ENCODE assay signal across 38 cellular contexts in genomic region chr20:11691766-11692165, GRCh38.
"Had no signal": no experiment of that assay in that cellular context is flagged by ENCODE, and none has a peak within 500 bp of the region (broad histone marks: within the 10 kb centered on the region; RNA-seq: fewer than 3 reads in every experiment).

No MANE protein-coding gene starts in this region.

- H3K4me1 ChIP-seq: breast epithelium had no signal

- H3K9me3 ChIP-seq: body of pancreas, breast epithelium had no signal

- H3K27me3 ChIP-seq: body of pancreas, brain microvascular endothelial cell, breast epithelium had no signal

- H3K4me1 Mint-ChIP-seq: activated CD4-positive, alpha-beta memory T cell treated with anti-CD3 and anti-CD28 coated beads, Interleukin-2, amount 10 ng/mL, durations not matched to agents 7 days and 5 days; activated CD4-positive, alpha-beta T cell treated with anti-CD3 and anti-CD28 coated beads for 36 hours; activated CD4-positive, alpha-beta T cell treated with anti-CD3 and anti-CD28 coated beads, Interleukin-2, amount 10 ng/mL, durations not matched to agents 7 days and 5 days; activated CD8-positive, alpha-beta memory T cell treated with anti-CD3 and anti-CD28 coated beads, Interleukin-2, amount 10 ng/mL, durations not matched to agents 7 days and 5 days; activated naive CD4-positive, alpha-beta T cell treated with anti-CD3 and anti-CD28 coated beads, Interleukin-2, amount 10 ng/mL, durations not matched to agents 7 days and 5 days; activated naive CD4-positive, alpha-beta T cell treated with anti-CD3 and anti-CD28 coated beads, Interleukin-2, amount 50 U/mL, for 24 hours; activated naive CD8-positive, alpha-beta T cell treated with anti-CD3 and anti-CD28 coated beads, Interleukin-2, amount 10 ng/mL, durations not matched to agents 7 days and 5 days; activated naive CD8-positive, alpha-beta T cell treated with anti-CD3 and anti-CD28 coated beads, Interleukin-2, amount 50 U/mL, for 24 hours had no signal

- H3K27ac ChIP-seq: body of pancreas, brain microvascular endothelial cell, breast epithelium, WERI-Rb-1 had no signal

- ATAC-seq: activated CD4-positive, alpha-beta T cell treated with anti-CD3 and anti-CD28 coated beads for 36 hours; activated CD4-positive, CD25-positive, alpha-beta regulatory T cell treated with anti-CD3 and anti-CD28 coated beads, Interleukin-2, amount 50 U/mL, for 24 hours; activated CD8-positive, alpha-beta memory T cell treated with anti-CD3 and anti-CD28 coated beads, Interleukin-2, amount 10 ng/mL, durations not matched to agents 7 days and 5 days; activated CD8-positive, alpha-beta T cell treated with anti-CD3 and anti-CD28 coated beads, Interleukin-2, amount 10 ng/mL, durations not matched to agents 7 days and 5 days; activated naive CD8-positive, alpha-beta T cell treated with anti-CD3 and anti-CD28 coated beads, Interleukin-2, amount 50 U/mL, for 24 hours; body of pancreas; WTC11 had no signal

- H3K36me3 Mint-ChIP-seq: activated CD8-positive, alpha-beta memory T cell treated with anti-CD3 and anti-CD28 coated beads, Interleukin-2, amount 10 ng/mL, durations not matched to agents 7 days and 5 days; activated naive CD4-positive, alpha-beta T cell treated with anti-CD3 and anti-CD28 coated beads, Interleukin-2, amount 10 ng/mL, durations not matched to agents 7 days and 5 days; activated naive CD4-positive, alpha-beta T cell treated with anti-CD3 and anti-CD28 coated beads, Interleukin-2, amount 50 U/mL, for 24 hours; activated naive CD8-positive, alpha-beta T cell; activated naive CD8-positive, alpha-beta T cell treated with anti-CD3 and anti-CD28 coated beads, Interleukin-2, amount 10 ng/mL, durations not matched to agents 7 days and 5 days; WTC11 had no signal

- H3K27me3 Mint-ChIP-seq: activated CD4-positive, alpha-beta memory T cell treated with anti-CD3 and anti-CD28 coated beads, Interleukin-2, amount 10 ng/mL, durations not matched to agents 7 days and 5 days; activated CD8-positive, alpha-beta memory T cell treated with anti-CD3 and anti-CD28 coated beads, Interleukin-2, amount 10 ng/mL, durations not matched to agents 7 days and 5 days had no signal

- H3K9me3 Mint-ChIP-seq: activated CD4-positive, alpha-beta T cell treated with anti-CD3 and anti-CD28 coated beads, Interleukin-2, amount 10 ng/mL, durations not matched to agents 7 days and 5 days; activated naive CD8-positive, alpha-beta T cell treated with anti-CD3 and anti-CD28 coated beads, Interleukin-2, amount 10 ng/mL, durations not matched to agents 7 days and 5 days; activated T-helper 2 cell treated with anti-CD3 and anti-CD28 coated beads, Interferon-gamma antibody, Interleukin-2, Interleukin-4, amounts not matched to agents 10 μg/mL and 5 μg/mL and 100 μg/mL, durations not matched to agents 14 hours and 24 hours and 36 hours; T-helper 1 cell treated with Interleukin-12 subunit alpha and Interleukin-12 subunit beta and Interleukin-4 antibody, amounts not matched to agents 30 μg/mL and 1 μg/mL, for 36 hours had no signal

- FAIRE-seq: astrocyte, TTC549 had no signal

- H3K4me3 ChIP-seq: body of pancreas, breast epithelium had no signal

- H3K4me3 Mint-ChIP-seq: activated CD4-positive, alpha-beta memory T cell treated with anti-CD3 and anti-CD28 coated beads, Interleukin-2, amount 10 ng/mL, durations not matched to agents 7 days and 5 days; activated CD4-positive, alpha-beta T cell treated with anti-CD3 and anti-CD28 coated beads for 36 hours; activated CD4-positive, alpha-beta T cell treated with anti-CD3 and anti-CD28 coated beads, Interleukin-2, amount 10 ng/mL, durations not matched to agents 7 days and 5 days; activated CD8-positive, alpha-beta memory T cell treated with anti-CD3 and anti-CD28 coated beads, Interleukin-2, amount 10 ng/mL, durations not matched to agents 7 days and 5 days; activated CD8-positive, alpha-beta T cell treated with anti-CD3 and anti-CD28 coated beads, Interleukin-2, amount 10 ng/mL, durations not matched to agents 7 days and 5 days; activated naive CD4-positive, alpha-beta T cell treated with anti-CD3 and anti-CD28 coated beads, Interleukin-2, amount 10 ng/mL, durations not matched to agents 7 days and 5 days; activated naive CD4-positive, alpha-beta T cell treated with anti-CD3 and anti-CD28 coated beads, Interleukin-2, amount 50 U/mL, for 24 hours; activated naive CD8-positive, alpha-beta T cell; activated naive CD8-positive, alpha-beta T cell treated with anti-CD3 and anti-CD28 coated beads, Interleukin-2, amount 10 ng/mL, durations not matched to agents 7 days and 5 days; activated naive CD8-positive, alpha-beta T cell treated with anti-CD3 and anti-CD28 coated beads, Interleukin-2, amount 50 U/mL, for 24 hours; activated T-cell treated with anti-CD3 and anti-CD28 coated beads, Interleukin-2, amount 50 U/mL, for 24 hours; T-helper 1 cell treated with Interleukin-12 subunit alpha and Interleukin-12 subunit beta and Interleukin-4 antibody, amounts not matched to agents 30 μg/mL and 1 μg/mL, for 36 hours; T-helper 2 cell treated with Interferon-gamma antibody and Interleukin-4, amounts not matched to agents 5 μg/mL and 100 μg/mL, for 36 hours; WTC11 had no signal

- H3K36me3 ChIP-seq: brain microvascular endothelial cell, breast epithelium, WERI-Rb-1 had no signal

- H3K27ac Mint-ChIP-seq: activated CD4-positive, alpha-beta memory T cell treated with anti-CD3 and anti-CD28 coated beads, Interleukin-2, amount 10 ng/mL, durations not matched to agents 7 days and 5 days; activated CD4-positive, alpha-beta T cell treated with anti-CD3 and anti-CD28 coated beads for 36 hours; activated CD4-positive, alpha-beta T cell treated with anti-CD3 and anti-CD28 coated beads, Interleukin-2, amount 10 ng/mL, durations not matched to agents 7 days and 5 days; activated CD8-positive, alpha-beta memory T cell treated with anti-CD3 and anti-CD28 coated beads, Interleukin-2, amount 10 ng/mL, durations not matched to agents 7 days and 5 days; activated CD8-positive, alpha-beta T cell treated with anti-CD3 and anti-CD28 coated beads, Interleukin-2, amount 10 ng/mL, durations not matched to agents 7 days and 5 days; activated naive CD4-positive, alpha-beta T cell treated with anti-CD3 and anti-CD28 coated beads, Interleukin-2, amount 10 ng/mL, durations not matched to agents 7 days and 5 days; activated naive CD4-positive, alpha-beta T cell treated with anti-CD3 and anti-CD28 coated beads, Interleukin-2, amount 50 U/mL, for 24 hours; activated naive CD8-positive, alpha-beta T cell; activated naive CD8-positive, alpha-beta T cell treated with anti-CD3 and anti-CD28 coated beads, Interleukin-2, amount 10 ng/mL, durations not matched to agents 7 days and 5 days; activated naive CD8-positive, alpha-beta T cell treated with anti-CD3 and anti-CD28 coated beads, Interleukin-2, amount 50 U/mL, for 24 hours; activated T-cell treated with anti-CD3 and anti-CD28 coated beads, Interleukin-2, amount 50 U/mL, for 24 hours; activated T-helper 2 cell treated with anti-CD3 and anti-CD28 coated beads, Interferon-gamma antibody, Interleukin-2, Interleukin-4, amounts not matched to agents 10 μg/mL and 5 μg/mL and 100 μg/mL, durations not matched to agents 14 hours and 24 hours and 36 hours; T-helper 1 cell treated with Interleukin-12 subunit alpha and Interleukin-12 subunit beta and Interleukin-4 antibody, amounts not matched to agents 30 μg/mL and 1 μg/mL, for 36 hours; T-helper 2 cell treated with Interferon-gamma antibody and Interleukin-4, amounts not matched to agents 5 μg/mL and 100 μg/mL, for 36 hours; WTC11 had no signal

- DNase-seq: activated CD4-positive, alpha-beta memory T cell treated with anti-CD3 and anti-CD28 coated beads, Interleukin-2, amount 10 ng/mL, durations not matched to agents 7 days and 5 days; activated CD4-positive, alpha-beta T cell treated with anti-CD3 and anti-CD28 coated beads for 1 hour; activated CD4-positive, alpha-beta T cell treated with anti-CD3 and anti-CD28 coated beads for 36 hours; activated CD4-positive, alpha-beta T cell treated with anti-CD3 and anti-CD28 coated beads for 48 hours; activated CD4-positive, alpha-beta T cell treated with anti-CD3 and anti-CD28 coated beads, Interleukin-2, amount 10 ng/mL, durations not matched to agents 7 days and 5 days; activated CD4-positive, alpha-beta T cell treated with anti-CD3 and anti-CD28 coated beads, Interleukin-2, amount 50 U/mL, for 48 hours; activated CD4-positive, CD25-positive, alpha-beta regulatory T cell; activated CD8-positive, alpha-beta memory T cell treated with anti-CD3 and anti-CD28 coated beads for 24 hours; activated CD8-positive, alpha-beta memory T cell treated with anti-CD3 and anti-CD28 coated beads, Interleukin-2, amount 10 ng/mL, durations not matched to agents 7 days and 5 days; activated CD8-positive, alpha-beta memory T cell treated with anti-CD3 and anti-CD28 coated beads, Interleukin-2, amount 50 U/mL, for 48 hours; activated CD8-positive, alpha-beta T cell treated with anti-CD3 and anti-CD28 coated beads, Interleukin-2, amount 10 ng/mL, durations not matched to agents 7 days and 5 days; activated effector memory CD4-positive, alpha-beta T cell treated with Interleukin-2 at 50 U/mL for 16 hours; activated gamma-delta T cell; activated naive CD4-positive, alpha-beta T cell treated with anti-CD3 and anti-CD28 coated beads, Interleukin-2, amount 10 ng/mL, durations not matched to agents 7 days and 5 days; activated naive CD4-positive, alpha-beta T cell treated with Interleukin-2 at 50 U/mL for 16 hours; activated naive CD8-positive, alpha-beta T cell treated with anti-CD3 and anti-CD28 coated beads, Interleukin-2, amount 10 ng/mL, durations not matched to agents 7 days and 5 days; activated naive CD8-positive, alpha-beta T cell treated with anti-CD3 and anti-CD28 coated beads, Interleukin-2, amount 50 U/mL, for 24 hours; activated T-cell treated with anti-CD3 and anti-CD28 coated beads, Interleukin-2, amount 50 U/mL, for 24 hours; activated T-cell treated with anti-CD3 and anti-CD28 coated beads, Interleukin-2, amount 50 U/mL, for 48 hours; amygdala; anterior cingulate cortex; body of pancreas; brain microvascular endothelial cell; central memory CD4-positive, alpha-beta T cell; T-helper 1 cell; T-helper 2 cell; T-helper 9 cell; WERI-Rb-1 had no signal
